ENCODE assay signal across 28 cellular contexts in genomic region chr4:126731062-126731461, GRCh38.
"Had no signal": no experiment of that assay in that cellular context is flagged by ENCODE, and none has a peak within 500 bp of the region (broad histone marks: within the 10 kb centered on the region; RNA-seq: fewer than 3 reads in every experiment).

No MANE protein-coding gene starts in this region.

- H3K36me3 ChIP-seq: neutrophil, ovary, right lobe of liver, sigmoid colon, suprapubic skin, tibial artery, transverse colon, upper lobe of right lung, uterus had no signal

- H2AFZ ChIP-seq: parathyroid adenoma had no signal

- H3K9ac ChIP-seq: parathyroid adenoma had no signal

- ATAC-seq: naive thymus-derived CD8-positive, alpha-beta T cell; natural killer cell treated with Interleukin-12 subunit alpha and Interleukin-12 subunit beta and Interleukin-15 and Interleukin-18, amount 100 ng/mL, for 72 hours; psoas muscle; right cardiac atrium; right lobe of liver; stimulated activated memory B cell treated with anti-CD40 and anti-IgM and Interleukin-4, amounts not matched to agents 10 μg/mL and 1 μg/mL and 100 μg/mL, for 72 hours; stimulated activated naive CD8-positive, alpha-beta T cell treated with anti-CD3 and anti-CD28 coated beads, Interleukin-15, amount 100 ng/mL, for 72 hours; stimulated activated naive CD8-positive, alpha-beta T cell treated with anti-CD3 and anti-CD28 coated beads, Interleukin-15, Interleukin-2, amounts not matched to agents 100 U/mL and 50 U/mL, for 24 hours; upper lobe of right lung had no signal

- H3K27ac ChIP-seq: neutrophil, ovary, parathyroid adenoma, psoas muscle, right lobe of liver, sigmoid colon, suprapubic skin, testis, tibial artery, transverse colon, upper lobe of right lung, uterus had no signal

- FAIRE-seq: small intestine had no signal

- H3K4me1 ChIP-seq: parathyroid adenoma, psoas muscle, right lobe of liver, sigmoid colon, suprapubic skin, testis, transverse colon, upper lobe of right lung, uterus had no signal

- H3K27me3 ChIP-seq: neutrophil, ovary, right lobe of liver, sigmoid colon, suprapubic skin, testis, tibial artery, transverse colon, upper lobe of right lung, uterus had no signal

- DNase-seq: naive thymus-derived CD8-positive, alpha-beta T cell; nephron progenitor cell; nucleus accumbens; ovary; posterior cingulate gyrus; psoas muscle; right cardiac atrium; right lobe of liver; sigmoid colon; small intestine; stimulated activated CD4-positive, alpha-beta T cell treated with anti-CD3 and anti-CD28 coated beads, Interleukin-1b, Interleukin-23, amount 100 ng/mL, for 48 hours; stimulated activated CD4-positive, alpha-beta T cell treated with anti-CD3 and anti-CD28 coated beads, Interleukin-4, amount 100 ng/mL, for 1 hour; stimulated activated CD4-positive, alpha-beta T cell treated with anti-CD3 and anti-CD28 coated beads, Interleukin-4, amount 100 ng/mL, for 4 hours; stimulated activated CD8-positive, alpha-beta memory T cell treated with anti-CD3 and anti-CD28 coated beads, Interleukin-4, amount 100 ng/mL, for 48 hours; stimulated activated naive CD4-positive, alpha-beta T cell; stimulated activated naive CD8-positive, alpha-beta T cell treated with anti-CD3 and anti-CD28 coated beads, Interleukin-15, amount 100 ng/mL, for 72 hours; stimulated activated naive CD8-positive, alpha-beta T cell treated with anti-CD3 and anti-CD28 coated beads, Interleukin-15, Interleukin-2, amounts not matched to agents 100 U/mL and 50 U/mL, for 24 hours; substantia nigra; testis; tibial artery; transverse colon; upper lobe of right lung; uterus had no signal

- H3K4me3 ChIP-seq: ovary, psoas muscle, right lobe of liver, sigmoid colon, suprapubic skin, testis, tibial artery, transverse colon, upper lobe of right lung, uterus had no signal

- H3K9me3 ChIP-seq: neutrophil, ovary, psoas muscle, right lobe of liver, sigmoid colon, suprapubic skin, testis, tibial artery, transverse colon, upper lobe of right lung, uterus had no signal

- H3K79me2 ChIP-seq: parathyroid adenoma had no signal
